14 cellular contexts compared by ENCODE assay signal in the genomic region with DNA sequence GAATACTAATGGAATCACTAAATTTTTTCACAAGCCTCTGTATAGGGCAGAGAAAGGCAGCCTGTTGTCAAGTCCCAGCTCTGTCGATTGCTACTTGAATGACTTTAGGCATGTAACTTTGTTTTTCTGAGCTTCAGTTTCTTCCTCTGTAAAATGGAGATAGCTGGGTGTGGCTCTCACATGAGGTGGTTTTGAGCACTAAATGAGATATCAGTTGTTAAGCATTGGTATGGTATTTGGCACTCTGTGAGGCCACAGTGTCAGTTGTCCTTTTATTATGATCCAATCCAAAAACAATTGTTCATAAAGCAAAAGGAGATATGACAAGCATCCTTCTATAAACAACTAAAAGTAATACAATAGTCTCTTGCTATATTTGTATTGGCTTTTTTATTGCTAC.
DNase-seq lines count a peak whose midpoint lies in the region; ATAC-seq and TF ChIP-seq lines count a peak whose summit lies in the region.
"Had no signal": no experiment of that assay in that cellular context is flagged by ENCODE, and none has a peak within 500 bp of the region (broad histone marks: within the 10 kb centered on the region; RNA-seq: fewer than 3 reads in every experiment).

No MANE protein-coding gene starts in this region.

- no peak overlapping the region for H3K4me2 ChIP-seq in PC-3 (ENCODE audit: low read length)
- H3K4me2 ChIP-seq: GM23338 had no signal

- no peaks in the 10 kb centered on the region for H3K79me2 ChIP-seq in PC-3 (ENCODE audit: low read length)

- H3K9me2 ChIP-seq in PC-3 (replicated peaks; ENCODE audit: low read length): no peaks in the 10 kb centered on the region

- H3K36me3 ChIP-seq in PC-3 (ENCODE audit: low read depth, low read length) (no peaks in the 10 kb centered on the region), sigmoid colon (no peaks in the 10 kb centered on the region)

- TF ChIP-seq EP300 in sigmoid colon (IDR thresholded peaks at IDR 0.05): no peak

- BruUV-seq in PC-3 (replicated peaks; lab: Mats Ljungman, UMichigan): no TSS peak

- H3K27me3 ChIP-seq in PC-3 (ENCODE audit: low read length) (no peaks in the 10 kb centered on the region), sigmoid colon (no peaks in the 10 kb centered on the region)

- intact Hi-C loops in activated naive CD4-positive, alpha-beta T cell treated with anti-CD3 and anti-CD28 coated beads for 36 hours (cut with micrococcal nuclease): loop anchor here (1.0 kb wide), 1 partner anchor 8 kb away; no protein-coding TSS in a partner anchor
- intact Hi-C loops in PC-3 (cut with micrococcal nuclease) (no loop called here), sigmoid colon (cut with DNase I) (no loop called here)
- intact Hi-C loops in activated T-helper 2 cell treated with anti-CD3 and anti-CD28 coated beads, Interferon-gamma antibody, Interleukin-2, Interleukin-4, amounts not matched to agents 10 μg/mL and 5 μg/mL and 100 μg/mL, durations not matched to agents 14 hours and 24 hours and 36 hours (cut with micrococcal nuclease): no loop called here

- no peak overlapping the region for H3K9ac ChIP-seq in PC-3 (ENCODE audit: low read length)

- TF ChIP-seq CTCF in PC-3 (conservative IDR thresholded peaks at IDR 0.05; ENCODE audit: low read depth, low read length): no peak
- TF ChIP-seq CTCF in sigmoid colon (IDR thresholded peaks at IDR 0.05): no peak

- H3K4me1 ChIP-seq in PC-3 (ENCODE audit: insufficient read depth, low read length) (peaks cover 31% of the 10 kb centered on the region), sigmoid colon (no peaks in the 10 kb centered on the region)

- H3K27ac ChIP-seq in PC-3 (ENCODE audit: low read length) (no peak overlapping the region), sigmoid colon (no peak overlapping the region)

- peaks cover 21% of the 10 kb centered on the region for H3K36me3 Mint-ChIP-seq in activated naive CD4-positive, alpha-beta T cell treated with anti-CD3 and anti-CD28 coated beads, Interleukin-2, amount 10 ng/mL, durations not matched to agents 7 days and 5 days
- no peaks in the 10 kb centered on the region for H3K36me3 Mint-ChIP-seq in activated naive CD4-positive, alpha-beta T cell treated with anti-CD3 and anti-CD28 coated beads for 36 hours (ENCODE audit: low read depth)
- peaks cover 40% of the 10 kb centered on the region for H3K36me3 Mint-ChIP-seq in activated T-helper 2 cell treated with anti-CD3 and anti-CD28 coated beads, Interferon-gamma antibody, Interleukin-2, Interleukin-4, amounts not matched to agents 10 μg/mL and 5 μg/mL and 100 μg/mL, durations not matched to agents 14 hours and 24 hours and 36 hours (ENCODE audit: low read depth)

- peaks cover 8% of the 10 kb centered on the region for H3K9me3 Mint-ChIP-seq in activated naive CD4-positive, alpha-beta T cell treated with anti-CD3 and anti-CD28 coated beads, Interleukin-2, amount 10 ng/mL, durations not matched to agents 7 days and 5 days
- no peaks in the 10 kb centered on the region for H3K9me3 Mint-ChIP-seq in activated naive CD4-positive, alpha-beta T cell treated with anti-CD3 and anti-CD28 coated beads for 36 hours
- H3K9me3 Mint-ChIP-seq in activated T-helper 2 cell treated with anti-CD3 and anti-CD28 coated beads, Interferon-gamma antibody, Interleukin-2, Interleukin-4, amounts not matched to agents 10 μg/mL and 5 μg/mL and 100 μg/mL, durations not matched to agents 14 hours and 24 hours and 36 hours: peaks cover 6% of the 10 kb centered on the region
- H3K9me3 Mint-ChIP-seq: CD8-positive, alpha-beta memory T cell had no signal

- H3K4me3 Mint-ChIP-seq in activated naive CD4-positive, alpha-beta T cell treated with anti-CD3 and anti-CD28 coated beads, Interleukin-2, amount 10 ng/mL, durations not matched to agents 7 days and 5 days: no peak overlapping the region
- no peak overlapping the region for H3K4me3 Mint-ChIP-seq in activated naive CD4-positive, alpha-beta T cell treated with anti-CD3 and anti-CD28 coated beads for 36 hours
- H3K4me3 Mint-ChIP-seq in activated T-helper 2 cell treated with anti-CD3 and anti-CD28 coated beads, Interferon-gamma antibody, Interleukin-2, Interleukin-4, amounts not matched to agents 10 μg/mL and 5 μg/mL and 100 μg/mL, durations not matched to agents 14 hours and 24 hours and 36 hours (ENCODE audit: low read depth): no peak overlapping the region
- H3K4me3 Mint-ChIP-seq: GM23338 had no signal

- no peaks in the 10 kb centered on the region for H4K20me1 ChIP-seq in PC-3 (ENCODE audit: low read length)

- POLR2A ChIA-PET in PC-3 (lab: Charles Lee; ENCODE audit: unreplicated experiment): no interaction called here

- ATAC-seq in PC-3: no peak
- ATAC-seq in GM18907 (IDR thresholded peaks at IDR 0.05; ENCODE audit: unreplicated experiment): no peak
- ATAC-seq: GM23338 had no signal

- no peaks in the 10 kb centered on the region for H3K9me3 ChIP-seq in PC-3 (ENCODE audit: low read length)
- peaks cover 0 to 2% (median 0%) of the 10 kb centered on the region in 4 donors for H3K9me3 ChIP-seq in sigmoid colon

- H3F3A ChIP-seq in PC-3 (ENCODE audit: low read length, unreplicated experiment): peaks cover 4% of the 10 kb centered on the region

- no peak for TF ChIP-seq POLR2A in sigmoid colon (IDR thresholded peaks at IDR 0.05)

- H3K4me3 ChIP-seq in PC-3 (ENCODE audit: low read length) (no peak overlapping the region), sigmoid colon (no peak overlapping the region)
- H3K4me3 ChIP-seq: GM23338 had no signal

- 0 out of 2 replicates have a peak overlapping the region, but pooled peaks have one; percentile 9 for H2AFZ ChIP-seq in PC-3 (ENCODE audit: low read length)
- H2AFZ ChIP-seq: GM23338 had no signal

- H3K27ac Mint-ChIP-seq in activated naive CD4-positive, alpha-beta T cell treated with anti-CD3 and anti-CD28 coated beads, Interleukin-2, amount 10 ng/mL, durations not matched to agents 7 days and 5 days: peak overlapping the region; percentile 11
- no peak overlapping the region for H3K27ac Mint-ChIP-seq in activated naive CD4-positive, alpha-beta T cell treated with anti-CD3 and anti-CD28 coated beads for 36 hours
- peak overlapping the region; percentile 28 for H3K27ac Mint-ChIP-seq in activated T-helper 2 cell treated with anti-CD3 and anti-CD28 coated beads, Interferon-gamma antibody, Interleukin-2, Interleukin-4, amounts not matched to agents 10 μg/mL and 5 μg/mL and 100 μg/mL, durations not matched to agents 14 hours and 24 hours and 36 hours
- H3K27ac Mint-ChIP-seq: CD8-positive, alpha-beta memory T cell; GM23338 had no signal

- peaks cover 77% of the 10 kb centered on the region for H3K4me1 Mint-ChIP-seq in activated naive CD4-positive, alpha-beta T cell treated with anti-CD3 and anti-CD28 coated beads, Interleukin-2, amount 10 ng/mL, durations not matched to agents 7 days and 5 days
- H3K4me1 Mint-ChIP-seq in activated naive CD4-positive, alpha-beta T cell treated with anti-CD3 and anti-CD28 coated beads for 36 hours (ENCODE audit: low read depth): peaks cover 73% of the 10 kb centered on the region
- H3K4me1 Mint-ChIP-seq in activated T-helper 2 cell treated with anti-CD3 and anti-CD28 coated beads, Interferon-gamma antibody, Interleukin-2, Interleukin-4, amounts not matched to agents 10 μg/mL and 5 μg/mL and 100 μg/mL, durations not matched to agents 14 hours and 24 hours and 36 hours (ENCODE audit: low read depth): peaks cover 73% of the 10 kb centered on the region

- H3K27me3 Mint-ChIP-seq in activated naive CD4-positive, alpha-beta T cell treated with anti-CD3 and anti-CD28 coated beads, Interleukin-2, amount 10 ng/mL, durations not matched to agents 7 days and 5 days: no peaks in the 10 kb centered on the region
- no peaks in the 10 kb centered on the region for H3K27me3 Mint-ChIP-seq in activated naive CD4-positive, alpha-beta T cell treated with anti-CD3 and anti-CD28 coated beads for 36 hours (ENCODE audit: low read depth)
- no peaks in the 10 kb centered on the region for H3K27me3 Mint-ChIP-seq in activated T-helper 2 cell treated with anti-CD3 and anti-CD28 coated beads, Interferon-gamma antibody, Interleukin-2, Interleukin-4, amounts not matched to agents 10 μg/mL and 5 μg/mL and 100 μg/mL, durations not matched to agents 14 hours and 24 hours and 36 hours (ENCODE audit: low read depth)

- 57 to 79% methylated on average over 1 of the region's 1 CpG for WGBS in sigmoid colon, 2 donors

- CTCF ChIA-PET in activated naive CD4-positive, alpha-beta T cell treated with anti-CD3 and anti-CD28 coated beads, Interleukin-2, amount 10 ng/mL, durations not matched to agents 7 days and 5 days (lab: Charles Lee): interaction anchor here (2.3 kb wide), 1 partner anchor 12 kb away, joined by 6 read pairs; no protein-coding TSS in a partner anchor
- CTCF ChIA-PET in activated naive CD4-positive, alpha-beta T cell treated with anti-CD3 and anti-CD28 coated beads for 36 hours (lab: Charles Lee): interaction anchor here (1.7 kb wide), 1 partner anchor 12 kb away, joined by 5 read pairs; no protein-coding TSS in a partner anchor
- CTCF ChIA-PET in PC-3 (lab: Charles Lee): no interaction called here

- no peak for DNase-seq in activated naive CD4-positive, alpha-beta T cell treated with anti-CD3 and anti-CD28 coated beads, Interleukin-2, amount 10 ng/mL, durations not matched to agents 7 days and 5 days
- DNase-seq in activated naive CD4-positive, alpha-beta T cell treated with anti-CD3 and anti-CD28 coated beads for 36 hours: no peak
- DNase-seq in PC-3 (no peak), sigmoid colon (no peak), DMS53 treated with DMSO at 0.1 percent for 48 hours (lab: John Stamatoyannopoulos, UW; ENCODE audit: unreplicated experiment) (no peak)
- DNase-seq in activated T-helper 2 cell treated with anti-CD3 and anti-CD28 coated beads, Interferon-gamma antibody, Interleukin-2, Interleukin-4, amounts not matched to agents 10 μg/mL and 5 μg/mL and 100 μg/mL, durations not matched to agents 14 hours and 24 hours and 36 hours (ENCODE audit: low spot score): no peak
- DNase-seq: CD8-positive, alpha-beta memory T cell; NCI-H187; NCI-H2171; NCI-H510A; NCI-H82; SIG-M5 had no signal
